19 cellular contexts compared by ENCODE assay signal in the genomic region with DNA sequence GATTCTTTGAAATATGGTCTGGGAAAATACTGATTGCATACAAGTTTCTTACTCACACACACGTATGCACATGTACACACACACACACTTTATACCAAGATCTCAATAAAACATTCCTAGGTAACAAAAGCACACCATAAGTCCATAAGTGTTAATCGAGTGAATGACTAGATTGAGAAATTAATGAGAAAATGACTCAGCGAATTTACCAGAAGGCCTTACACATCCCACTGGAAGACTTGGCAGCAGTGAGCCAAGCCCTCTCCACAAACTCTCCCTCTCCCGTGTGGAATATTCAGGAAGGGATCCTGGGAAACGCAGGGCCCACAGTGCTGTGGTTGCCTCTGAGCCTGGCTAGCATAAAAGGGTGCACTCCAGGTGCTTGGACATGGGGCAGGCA.
"Had no signal": no experiment of that assay in that cellular context is flagged by ENCODE, and none has a peak within 500 bp of the region (broad histone marks: within the 10 kb centered on the region; RNA-seq: fewer than 3 reads in every experiment).

No MANE protein-coding gene starts in this region.

- H3K27me3 ChIP-seq: cardiac muscle cell, gastrocnemius medialis, heart left ventricle, pancreas, spleen, upper lobe of left lung had no signal

- H3K27ac ChIP-seq: cardiac muscle cell, gastrocnemius medialis, heart left ventricle, left ventricle myocardium inferior, pancreas, spleen, thoracic aorta, upper lobe of left lung had no signal

- H3K27me3 Mint-ChIP-seq: activated naive CD4-positive, alpha-beta T cell treated with anti-CD3 and anti-CD28 coated beads, Interleukin-2, amount 50 U/mL, for 24 hours; stimulated activated memory B cell treated with anti-CD40 and anti-IgM and Interleukin-4, amounts not matched to agents 10 μg/mL and 1 μg/mL and 100 μg/mL, for 72 hours had no signal

- H3K4me3 ChIP-seq: cardiac muscle cell, gastrocnemius medialis, heart left ventricle, left ventricle myocardium inferior, mucosa of descending colon, pancreas, spleen, thoracic aorta, upper lobe of left lung had no signal

- ATAC-seq: gastrocnemius medialis; heart left ventricle; mucosa of descending colon; naive thymus-derived CD4-positive, alpha-beta T cell; pancreas; stimulated activated memory B cell treated with anti-CD40 and anti-IgM and Interleukin-4, amounts not matched to agents 10 μg/mL and 1 μg/mL and 100 μg/mL, for 72 hours had no signal

- H3K27ac Mint-ChIP-seq: activated naive CD4-positive, alpha-beta T cell treated with anti-CD3 and anti-CD28 coated beads, Interleukin-2, amount 50 U/mL, for 24 hours; immature natural killer cell; stimulated activated memory B cell treated with anti-CD40 and anti-IgM and Interleukin-4, amounts not matched to agents 10 μg/mL and 1 μg/mL and 100 μg/mL, for 72 hours had no signal

- H3K9me3 Mint-ChIP-seq: activated naive CD4-positive, alpha-beta T cell treated with anti-CD3 and anti-CD28 coated beads, Interleukin-2, amount 50 U/mL, for 24 hours; immature natural killer cell; naive thymus-derived CD4-positive, alpha-beta T cell; stimulated activated memory B cell treated with anti-CD40 and anti-IgM and Interleukin-4, amounts not matched to agents 10 μg/mL and 1 μg/mL and 100 μg/mL, for 72 hours had no signal

- DNase-seq: activated CD4-positive, alpha-beta T cell treated with anti-CD3 and anti-CD28 coated beads, Interleukin-2, amount 50 U/mL, for 4 hours; activated gamma-delta T cell; dermis blood vessel endothelial cell; effector memory CD4-positive, alpha-beta T cell; gastrocnemius medialis; heart left ventricle; immature natural killer cell; kidney glomerular epithelial cell; left ventricle myocardium inferior; mucosa of descending colon; naive thymus-derived CD4-positive, alpha-beta T cell; pancreas; spleen; stimulated activated CD4-positive, alpha-beta T cell treated with anti-CD3 and anti-CD28 coated beads, Interleukin-4, amount 100 ng/mL, for 4 hours; upper lobe of left lung had no signal

- H3K4me3 Mint-ChIP-seq: activated naive CD4-positive, alpha-beta T cell treated with anti-CD3 and anti-CD28 coated beads, Interleukin-2, amount 50 U/mL, for 24 hours; immature natural killer cell; stimulated activated memory B cell treated with anti-CD40 and anti-IgM and Interleukin-4, amounts not matched to agents 10 μg/mL and 1 μg/mL and 100 μg/mL, for 72 hours had no signal

- H3K9me3 ChIP-seq: gastrocnemius medialis, heart left ventricle, left ventricle myocardium inferior, mucosa of descending colon, pancreas, spleen, thoracic aorta, upper lobe of left lung had no signal

- H3K36me3 ChIP-seq: cardiac muscle cell, gastrocnemius medialis, heart left ventricle, left ventricle myocardium inferior, pancreas, spleen, thoracic aorta, upper lobe of left lung had no signal

- H3K36me3 Mint-ChIP-seq: activated naive CD4-positive, alpha-beta T cell treated with anti-CD3 and anti-CD28 coated beads, Interleukin-2, amount 50 U/mL, for 24 hours; immature natural killer cell; naive thymus-derived CD4-positive, alpha-beta T cell; stimulated activated memory B cell treated with anti-CD40 and anti-IgM and Interleukin-4, amounts not matched to agents 10 μg/mL and 1 μg/mL and 100 μg/mL, for 72 hours had no signal

- FAIRE-seq: pancreas had no signal
